9 cellular contexts compared by ENCODE assay signal in genomic region chr3:56131976-56132590, GRCh38.
DNase-seq lines count a peak whose midpoint lies in the region; ATAC-seq and TF ChIP-seq lines count a peak whose summit lies in the region.
"Had no signal": no experiment of that assay in that cellular context is flagged by ENCODE, and none has a peak within 500 bp of the region (broad histone marks: within the 10 kb centered on the region; RNA-seq: fewer than 3 reads in every experiment).

No MANE protein-coding gene starts in this region.

- H3K9me3 ChIP-seq in SK-N-SH (no peaks in the 10 kb centered on the region), BE2C (no peaks in the 10 kb centered on the region)

- no peak overlapping the region for H3K4me3 Mint-ChIP-seq in type B pancreatic cell

- peaks cover 2 to 15% of the 10 kb centered on the region in 2 experiments for H3K4me1 ChIP-seq in SK-N-SH (ENCODE audit: control insufficient read depth in 1 of 2, insufficient read depth in 2 of 2, low read depth in 1 of 2, low read length in 1 of 2)
- no peaks in the 10 kb centered on the region for H3K4me1 ChIP-seq in BE2C

- 0 out of 4 replicates have a peak overlapping the region, but pooled peaks of 1 of the 2 experiments have one; percentile 32 for H3K4me3 ChIP-seq in SK-N-SH (ENCODE audit: low read depth in 2 of 2, low read length in 1 of 2)
- H3K4me3 ChIP-seq in BE2C (ENCODE audit: low read depth, low read length): no peak overlapping the region

- no peak for TF ChIP-seq CTCF in SK-N-SH (IDR thresholded peaks at IDR 0.05)
- no peak for TF ChIP-seq CTCF in type B pancreatic cell (conservative IDR thresholded peaks at IDR 0.05)
- no peak for TF ChIP-seq CTCF in BE2C (IDR thresholded peaks at IDR 0.05; ENCODE audit: low read depth, low read length)

- TF ChIP-seq RAD21 in SK-N-SH (IDR thresholded peaks at IDR 0.05; ENCODE audit: low read length): no peak

- H4K20me1 ChIP-seq in SK-N-SH (ENCODE audit: insufficient read depth): no peaks in the 10 kb centered on the region

- H3K27ac ChIP-seq in SK-N-SH (ENCODE audit: low read depth in 2 of 2, low read length in 1 of 2): peak overlapping the region; percentile 77 to 90; a peak in 3 of 4 replicates

- H2AFZ ChIP-seq in SK-N-SH (ENCODE audit: low read depth): no peak overlapping the region; the same call in 1 of the 2 replicates

- H3K27ac Mint-ChIP-seq in activated naive CD4-positive, alpha-beta T cell treated with anti-CD3 and anti-CD28 coated beads, Interleukin-2, amount 50 U/mL, for 72 hours: no peak overlapping the region
- H3K27ac Mint-ChIP-seq in type B pancreatic cell: peak overlapping the region; percentile 66

- no peaks in the 10 kb centered on the region for H3K79me2 ChIP-seq in SK-N-SH (ENCODE audit: insufficient read depth)

- peak; percentile 47 to 97 for ATAC-seq in activated naive CD4-positive, alpha-beta T cell treated with anti-CD3 and anti-CD28 coated beads, Interleukin-2, amount 50 U/mL, for 72 hours
- ATAC-seq in GM21717 (IDR thresholded peaks at IDR 0.05; ENCODE audit: unreplicated experiment): no peak

- no peaks in the 10 kb centered on the region for H3K27me3 ChIP-seq in SK-N-SH (ENCODE audit: insufficient read depth)
- H3K27me3 ChIP-seq in BE2C: no peaks in the 10 kb centered on the region

- H3K4me2 ChIP-seq in SK-N-SH: peak overlapping the region; percentile 73

- TF ChIP-seq EP300 in SK-N-SH (IDR thresholded peaks at IDR 0.05; ENCODE audit: borderline replicate concordance in 1 of 2, low read depth in 1 of 2, low read length in 1 of 2): peak; percentile 12 to 91; a peak in 2 of 4 replicates

- no peaks in the 10 kb centered on the region for H3K9me2 ChIP-seq in SK-N-SH

- DNase-seq in activated naive CD4-positive, alpha-beta T cell treated with anti-CD3 and anti-CD28 coated beads, Interleukin-2, amount 50 U/mL, for 72 hours (ENCODE audit: low spot score in 2 of 2): peak in 1 of 2 donors; percentile 3
- DNase-seq in activated naive CD4-positive, alpha-beta T cell (lab: John Stamatoyannopoulos, UW): no peak
- no peak for DNase-seq in SK-N-SH
- DNase-seq in glomerular endothelial cell (ENCODE audit: extremely low read depth, low read depth, low spot score): peak; percentile 12
- no peak for DNase-seq in type B pancreatic cell (ENCODE audit: extremely low spot score, unreplicated experiment)
- DNase-seq in BE2C: no peak
- DNase-seq in dermis blood vessel endothelial cell: no peak
- DNase-seq: DND-41 had no signal

- CTCF ChIA-PET in SK-N-SH (lab: Yijun Ruan, JAX): no interaction called here

- POLR2A ChIA-PET in SK-N-SH (lab: Yijun Ruan, JAX): no interaction called here

- H3K36me3 Mint-ChIP-seq in activated naive CD4-positive, alpha-beta T cell treated with anti-CD3 and anti-CD28 coated beads, Interleukin-2, amount 50 U/mL, for 72 hours: no peaks in the 10 kb centered on the region
- no peaks in the 10 kb centered on the region for H3K36me3 Mint-ChIP-seq in type B pancreatic cell

- peak overlapping the region; percentile 34; the same call in 1 of the 2 replicates for H3K9ac ChIP-seq in SK-N-SH

- no peaks in the 10 kb centered on the region for H3K36me3 ChIP-seq in SK-N-SH (replicated peaks in 1 of 2; ENCODE audit: control insufficient read depth in 1 of 2, insufficient read depth in 2 of 2, low read length in 1 of 2)
- H3K36me3 ChIP-seq in BE2C: no peaks in the 10 kb centered on the region

- H3K4me1 Mint-ChIP-seq in type B pancreatic cell (ENCODE audit: unreplicated experiment): peaks cover 44% of the 10 kb centered on the region

- 22% methylated on average over 3 of the region's 3 CpGs for WGBS in SK-N-SH (ENCODE audit: low lambda C conversion rate)

- peaks cover 17% of the 10 kb centered on the region for H3F3A ChIP-seq in SK-N-SH (replicated peaks; ENCODE audit: insufficient read depth)

- no peaks in the 10 kb centered on the region for H3K9me3 Mint-ChIP-seq in activated naive CD4-positive, alpha-beta T cell treated with anti-CD3 and anti-CD28 coated beads, Interleukin-2, amount 50 U/mL, for 72 hours
- no peaks in the 10 kb centered on the region for H3K9me3 Mint-ChIP-seq in type B pancreatic cell

- H3K27me3 Mint-ChIP-seq in type B pancreatic cell: peaks cover 7% of the 10 kb centered on the region

TF ChIP-seq in SK-N-SH, 30 proteins besides CTCF, POLR2A, EP300 and RAD21 (continues in another document):
- TF ChIP-seq POLR2AphosphoS5 (IDR thresholded peaks at IDR 0.05; ENCODE audit: low read depth, low read length) (peak; percentile 68; the same call in 1 of the 2 replicates), TAF1 (IDR thresholded peaks at IDR 0.05; ENCODE audit: borderline replicate concordance, low read depth, low read length) (no peak), PBX3 (IDR thresholded peaks at IDR 0.05) (peak; percentile 89), MXI1 (IDR thresholded peaks at IDR 0.05; ENCODE audit: low read depth, low read length) (no peak), TCF12 (IDR thresholded peaks at IDR 0.05) (peak; percentile 93), SMC3 (IDR thresholded peaks at IDR 0.05; ENCODE audit: low read depth, low read length) (no peak), RXRA (IDR thresholded peaks at IDR 0.05; ENCODE audit: borderline replicate concordance, low read depth) (peak; percentile 90), USF2 (IDR thresholded peaks at IDR 0.05; ENCODE audit: borderline replicate concordance, low read depth, low read length) (no peak), FOSL2 (IDR thresholded peaks at IDR 0.05; ENCODE audit: borderline replicate concordance, low read depth) (peak; percentile 100), NFIC (IDR thresholded peaks at IDR 0.05; ENCODE audit: borderline replicate concordance) (peak; percentile 67; the same call in 1 of the 2 replicates), TEAD4 (IDR thresholded peaks at IDR 0.05; ENCODE audit: borderline replicate concordance, insufficient read depth) (peak; percentile 89)
- TF ChIP-seq, protein P1, sequence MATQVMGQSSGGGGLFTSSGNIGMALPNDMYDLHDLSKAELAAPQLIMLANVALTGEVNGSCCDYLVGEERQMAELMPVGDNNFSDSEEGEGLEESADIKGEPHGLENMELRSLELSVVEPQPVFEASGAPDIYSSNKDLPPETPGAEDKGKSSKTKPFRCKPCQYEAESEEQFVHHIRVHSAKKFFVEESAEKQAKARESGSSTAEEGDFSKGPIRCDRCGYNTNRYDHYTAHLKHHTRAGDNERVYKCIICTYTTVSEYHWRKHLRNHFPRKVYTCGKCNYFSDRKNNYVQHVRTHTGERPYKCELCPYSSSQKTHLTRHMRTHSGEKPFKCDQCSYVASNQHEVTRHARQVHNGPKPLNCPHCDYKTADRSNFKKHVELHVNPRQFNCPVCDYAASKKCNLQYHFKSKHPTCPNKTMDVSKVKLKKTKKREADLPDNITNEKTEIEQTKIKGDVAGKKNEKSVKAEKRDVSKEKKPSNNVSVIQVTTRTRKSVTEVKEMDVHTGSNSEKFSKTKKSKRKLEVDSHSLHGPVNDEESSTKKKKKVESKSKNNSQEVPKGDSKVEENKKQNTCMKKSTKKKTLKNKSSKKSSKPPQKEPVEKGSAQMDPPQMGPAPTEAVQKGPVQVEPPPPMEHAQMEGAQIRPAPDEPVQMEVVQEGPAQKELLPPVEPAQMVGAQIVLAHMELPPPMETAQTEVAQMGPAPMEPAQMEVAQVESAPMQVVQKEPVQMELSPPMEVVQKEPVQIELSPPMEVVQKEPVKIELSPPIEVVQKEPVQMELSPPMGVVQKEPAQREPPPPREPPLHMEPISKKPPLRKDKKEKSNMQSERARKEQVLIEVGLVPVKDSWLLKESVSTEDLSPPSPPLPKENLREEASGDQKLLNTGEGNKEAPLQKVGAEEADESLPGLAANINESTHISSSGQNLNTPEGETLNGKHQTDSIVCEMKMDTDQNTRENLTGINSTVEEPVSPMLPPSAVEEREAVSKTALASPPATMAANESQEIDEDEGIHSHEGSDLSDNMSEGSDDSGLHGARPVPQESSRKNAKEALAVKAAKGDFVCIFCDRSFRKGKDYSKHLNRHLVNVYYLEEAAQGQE (IDR thresholded peaks at IDR 0.05; ENCODE audit: low read depth, low read length): no peak
- TF ChIP-seq, protein P2, sequence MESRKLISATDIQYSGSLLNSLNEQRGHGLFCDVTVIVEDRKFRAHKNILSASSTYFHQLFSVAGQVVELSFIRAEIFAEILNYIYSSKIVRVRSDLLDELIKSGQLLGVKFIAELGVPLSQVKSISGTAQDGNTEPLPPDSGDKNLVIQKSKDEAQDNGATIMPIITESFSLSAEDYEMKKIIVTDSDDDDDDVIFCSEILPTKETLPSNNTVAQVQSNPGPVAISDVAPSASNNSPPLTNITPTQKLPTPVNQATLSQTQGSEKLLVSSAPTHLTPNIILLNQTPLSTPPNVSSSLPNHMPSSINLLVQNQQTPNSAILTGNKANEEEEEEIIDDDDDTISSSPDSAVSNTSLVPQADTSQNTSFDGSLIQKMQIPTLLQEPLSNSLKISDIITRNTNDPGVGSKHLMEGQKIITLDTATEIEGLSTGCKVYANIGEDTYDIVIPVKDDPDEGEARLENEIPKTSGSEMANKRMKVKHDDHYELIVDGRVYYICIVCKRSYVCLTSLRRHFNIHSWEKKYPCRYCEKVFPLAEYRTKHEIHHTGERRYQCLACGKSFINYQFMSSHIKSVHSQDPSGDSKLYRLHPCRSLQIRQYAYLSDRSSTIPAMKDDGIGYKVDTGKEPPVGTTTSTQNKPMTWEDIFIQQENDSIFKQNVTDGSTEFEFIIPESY (IDR thresholded peaks at IDR 0.05; ENCODE audit: borderline replicate concordance, low read depth): 0 out of 2 replicates have a peak, but pooled peaks have one; percentile 71
- TF ChIP-seq, protein P3, sequence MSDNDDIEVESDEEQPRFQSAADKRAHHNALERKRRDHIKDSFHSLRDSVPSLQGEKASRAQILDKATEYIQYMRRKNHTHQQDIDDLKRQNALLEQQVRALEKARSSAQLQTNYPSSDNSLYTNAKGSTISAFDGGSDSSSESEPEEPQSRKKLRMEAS (IDR thresholded peaks at IDR 0.05; ENCODE audit: low read depth): peak; percentile 53
